Comparison of ENCODE assay signal across 13 cellular contexts in the genomic region with DNA sequence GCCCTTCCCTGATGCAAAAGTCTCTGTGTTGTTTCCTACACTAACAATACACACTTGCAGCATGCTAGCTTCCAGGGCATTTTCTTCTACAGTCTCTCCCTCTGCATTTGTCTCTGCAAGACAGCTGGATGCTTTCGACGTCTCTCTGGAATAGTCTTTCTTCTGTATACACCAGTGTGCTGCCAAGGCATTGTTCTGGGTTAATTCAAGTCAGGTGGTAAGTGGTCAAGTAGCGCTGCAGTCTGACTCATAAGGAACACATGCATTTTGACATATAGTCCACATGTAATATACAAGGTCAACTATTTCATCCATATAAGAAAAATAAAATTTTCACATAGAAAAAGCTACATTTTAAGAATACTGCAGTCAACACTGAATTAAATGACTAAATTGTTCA.
DNase-seq lines count a peak whose midpoint lies in the region; TF ChIP-seq lines count a peak whose summit lies in the region.
"Had no signal": no experiment of that assay in that cellular context is flagged by ENCODE, and none has a peak within 500 bp of the region (broad histone marks: within the 10 kb centered on the region; RNA-seq: fewer than 3 reads in every experiment).

No MANE protein-coding gene starts in this region.

- peak overlapping the region in 2 of 3 experiments; percentile 75 to 90 for H3K27ac Mint-ChIP-seq in nephron

- TF ChIP-seq CTCF in SK-N-SH (IDR thresholded peaks at IDR 0.05), result no peak
- TF ChIP-seq CTCF in nephron (IDR thresholded peaks at IDR 0.05; ENCODE audit: unreplicated experiment in 3 of 3), result no peak

- peak overlapping the region; percentile 61; the same call in 1 of the 2 replicates for H3K4me2 ChIP-seq in SK-N-SH

- POLR2A ChIA-PET in SK-N-SH (lab: Yijun Ruan, JAX), result no interaction called here

- H4K20me1 ChIP-seq in SK-N-SH (ENCODE audit: insufficient read depth), result no peaks in the 10 kb centered on the region

- intact Hi-C loops in head of caudate nucleus (cut with DNase I), result no loop called here

- H3K9me2 ChIP-seq in SK-N-SH, result no peaks in the 10 kb centered on the region

- peaks cover 61% of the 10 kb centered on the region for H3F3A ChIP-seq in SK-N-SH (replicated peaks; ENCODE audit: insufficient read depth)

- no peak overlapping the region for H3K4me3 Mint-ChIP-seq in nephron

- H3K4me3 ChIP-seq in SK-N-SH (ENCODE audit: low read depth in 2 of 2, low read length in 1 of 2), result no peak overlapping the region
- H3K4me3 ChIP-seq: cardiac muscle cell had no signal

- peaks cover 44 to 73% of the 10 kb centered on the region in 2 experiments for H3K36me3 ChIP-seq in SK-N-SH (replicated peaks in 1 of 2; ENCODE audit: control insufficient read depth in 1 of 2, insufficient read depth in 2 of 2, low read length in 1 of 2)
- H3K36me3 ChIP-seq: cardiac muscle cell had no signal

- peak overlapping the region; percentile 95 to 98 for H3K27ac ChIP-seq in SK-N-SH (ENCODE audit: low read depth in 2 of 2, low read length in 1 of 2)
- H3K27ac ChIP-seq: cardiac muscle cell had no signal

- H3K9me3 Mint-ChIP-seq in nephron, result no peaks in the 10 kb centered on the region

- no peaks in the 10 kb centered on the region for H3K9me3 ChIP-seq in SK-N-SH

- CTCF ChIA-PET in SK-N-SH (lab: Yijun Ruan, JAX), result interaction anchor here (1.1 to 2.8 kb wide), 5 partner anchors 10 to 490 kb away, joined by 3 to 7 read pairs (median 4); no protein-coding TSS in a partner anchor

- 9% methylated on average over 3 of the region's 3 CpGs for WGBS in SK-N-SH (ENCODE audit: low lambda C conversion rate)

- H3K36me3 Mint-ChIP-seq in nephron (ENCODE audit: low read depth), result no peaks in the 10 kb centered on the region

- no peaks in the 10 kb centered on the region for H3K27me3 ChIP-seq in SK-N-SH (ENCODE audit: insufficient read depth)

- H3K4me1 ChIP-seq in SK-N-SH (ENCODE audit: control insufficient read depth in 1 of 2, insufficient read depth in 2 of 2, low read depth in 1 of 2, low read length in 1 of 2), result peaks cover 29 to 56% of the 10 kb centered on the region in 2 experiments

- peaks cover 31% of the 10 kb centered on the region for H3K79me2 ChIP-seq in SK-N-SH (ENCODE audit: insufficient read depth)

- no peak overlapping the region for H2AFZ ChIP-seq in SK-N-SH (ENCODE audit: low read depth)

- H3K27me3 Mint-ChIP-seq in nephron (ENCODE audit: low read depth), result peaks cover 10% of the 10 kb centered on the region

- H3K4me1 Mint-ChIP-seq in nephron, result peaks cover 46% of the 10 kb centered on the region

- DNase-seq in EL (peak; percentile 76), SK-N-SH (no peak), fibroblast of gingiva (ENCODE audit: low read depth) (peak; percentile 92), GOT3 (lab: John Stamatoyannopoulos, UW) (no peak), head of caudate nucleus (no peak), NCI-H2107 treated with DMSO at 0.1 percent for 48 hours (lab: John Stamatoyannopoulos, UW; ENCODE audit: unreplicated experiment) (no peak)
- no peak for DNase-seq in stimulated activated CD4-positive, alpha-beta T cell treated with anti-CD3 and anti-CD28 coated beads, Interleukin-2, amount 100 ng/mL, for 48 hours
- DNase-seq: activated effector memory CD4-positive, alpha-beta T cell treated with anti-CD3 and anti-CD28 coated beads, Interleukin-2, amount 50 U/mL, for 16 hours; Calu3; NCI-H2227 treated with DMSO at 0.1 percent for 48 hours; SHP77 had no signal

- peak in 1 of 2 experiments; percentile 76; a peak in 1 of 4 replicates for TF ChIP-seq EP300 in SK-N-SH (IDR thresholded peaks at IDR 0.05; ENCODE audit: borderline replicate concordance in 1 of 2, low read depth in 1 of 2, low read length in 1 of 2)

- TF ChIP-seq RAD21 in SK-N-SH (IDR thresholded peaks at IDR 0.05; ENCODE audit: low read length), result no peak

- H3K9ac ChIP-seq in SK-N-SH, result 0 out of 2 replicates have a peak overlapping the region, but pooled peaks have one; percentile 8

TF ChIP-seq in SK-N-SH, 30 proteins besides CTCF, POLR2A, EP300 and RAD21 (continues in another document):
- TF ChIP-seq MXI1 (IDR thresholded peaks at IDR 0.05; ENCODE audit: low read depth, low read length) (no peak), TCF12 (IDR thresholded peaks at IDR 0.05) (peak; percentile 94), FOXJ3 (CRISPR knock-in tag; IDR thresholded peaks at IDR 0.05) (no peak), RCOR1 (IDR thresholded peaks at IDR 0.05; ENCODE audit: low read length) (no peak), MEF2A (IDR thresholded peaks at IDR 0.05; ENCODE audit: borderline replicate concordance, low read depth) (no peak), POLR2AphosphoS5 (IDR thresholded peaks at IDR 0.05; ENCODE audit: low read depth, low read length) (peak; percentile 51; the same call in 1 of the 2 replicates), FOXM1 (IDR thresholded peaks at IDR 0.05; ENCODE audit: low read depth) (0 out of 2 replicates have a peak, but pooled peaks have one; percentile 46), GATA2 (CRISPR knock-in tag; IDR thresholded peaks at IDR 0.05) (no peak), TAF1 (IDR thresholded peaks at IDR 0.05; ENCODE audit: borderline replicate concordance, low read depth, low read length) (no peak), SIN3A (IDR thresholded peaks at IDR 0.05; ENCODE audit: borderline replicate concordance, low read depth, low read length) (0 out of 2 replicates have a peak, but pooled peaks have one; percentile 15), RXRA (IDR thresholded peaks at IDR 0.05; ENCODE audit: borderline replicate concordance, low read depth) (peak; percentile 63; the same call in 1 of the 2 replicates), GABPA (IDR thresholded peaks at IDR 0.05; ENCODE audit: low read depth) (no peak), NFIC (IDR thresholded peaks at IDR 0.05; ENCODE audit: borderline replicate concordance) (peak; percentile 67), RFX5 (IDR thresholded peaks at IDR 0.05; ENCODE audit: low read length) (no peak), CHD2 (IDR thresholded peaks at IDR 0.05; ENCODE audit: low read length, partially characterized antibody) (no peak)
- TF ChIP-seq, protein P1, sequence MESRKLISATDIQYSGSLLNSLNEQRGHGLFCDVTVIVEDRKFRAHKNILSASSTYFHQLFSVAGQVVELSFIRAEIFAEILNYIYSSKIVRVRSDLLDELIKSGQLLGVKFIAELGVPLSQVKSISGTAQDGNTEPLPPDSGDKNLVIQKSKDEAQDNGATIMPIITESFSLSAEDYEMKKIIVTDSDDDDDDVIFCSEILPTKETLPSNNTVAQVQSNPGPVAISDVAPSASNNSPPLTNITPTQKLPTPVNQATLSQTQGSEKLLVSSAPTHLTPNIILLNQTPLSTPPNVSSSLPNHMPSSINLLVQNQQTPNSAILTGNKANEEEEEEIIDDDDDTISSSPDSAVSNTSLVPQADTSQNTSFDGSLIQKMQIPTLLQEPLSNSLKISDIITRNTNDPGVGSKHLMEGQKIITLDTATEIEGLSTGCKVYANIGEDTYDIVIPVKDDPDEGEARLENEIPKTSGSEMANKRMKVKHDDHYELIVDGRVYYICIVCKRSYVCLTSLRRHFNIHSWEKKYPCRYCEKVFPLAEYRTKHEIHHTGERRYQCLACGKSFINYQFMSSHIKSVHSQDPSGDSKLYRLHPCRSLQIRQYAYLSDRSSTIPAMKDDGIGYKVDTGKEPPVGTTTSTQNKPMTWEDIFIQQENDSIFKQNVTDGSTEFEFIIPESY (IDR thresholded peaks at IDR 0.05; ENCODE audit: borderline replicate concordance, low read depth), result no peak
- TF ChIP-seq, protein P2, sequence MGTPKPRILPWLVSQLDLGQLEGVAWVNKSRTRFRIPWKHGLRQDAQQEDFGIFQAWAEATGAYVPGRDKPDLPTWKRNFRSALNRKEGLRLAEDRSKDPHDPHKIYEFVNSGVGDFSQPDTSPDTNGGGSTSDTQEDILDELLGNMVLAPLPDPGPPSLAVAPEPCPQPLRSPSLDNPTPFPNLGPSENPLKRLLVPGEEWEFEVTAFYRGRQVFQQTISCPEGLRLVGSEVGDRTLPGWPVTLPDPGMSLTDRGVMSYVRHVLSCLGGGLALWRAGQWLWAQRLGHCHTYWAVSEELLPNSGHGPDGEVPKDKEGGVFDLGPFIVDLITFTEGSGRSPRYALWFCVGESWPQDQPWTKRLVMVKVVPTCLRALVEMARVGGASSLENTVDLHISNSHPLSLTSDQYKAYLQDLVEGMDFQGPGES (IDR thresholded peaks at IDR 0.05; ENCODE audit: low read depth, low read length), result no peak
- TF ChIP-seq, protein P3, sequence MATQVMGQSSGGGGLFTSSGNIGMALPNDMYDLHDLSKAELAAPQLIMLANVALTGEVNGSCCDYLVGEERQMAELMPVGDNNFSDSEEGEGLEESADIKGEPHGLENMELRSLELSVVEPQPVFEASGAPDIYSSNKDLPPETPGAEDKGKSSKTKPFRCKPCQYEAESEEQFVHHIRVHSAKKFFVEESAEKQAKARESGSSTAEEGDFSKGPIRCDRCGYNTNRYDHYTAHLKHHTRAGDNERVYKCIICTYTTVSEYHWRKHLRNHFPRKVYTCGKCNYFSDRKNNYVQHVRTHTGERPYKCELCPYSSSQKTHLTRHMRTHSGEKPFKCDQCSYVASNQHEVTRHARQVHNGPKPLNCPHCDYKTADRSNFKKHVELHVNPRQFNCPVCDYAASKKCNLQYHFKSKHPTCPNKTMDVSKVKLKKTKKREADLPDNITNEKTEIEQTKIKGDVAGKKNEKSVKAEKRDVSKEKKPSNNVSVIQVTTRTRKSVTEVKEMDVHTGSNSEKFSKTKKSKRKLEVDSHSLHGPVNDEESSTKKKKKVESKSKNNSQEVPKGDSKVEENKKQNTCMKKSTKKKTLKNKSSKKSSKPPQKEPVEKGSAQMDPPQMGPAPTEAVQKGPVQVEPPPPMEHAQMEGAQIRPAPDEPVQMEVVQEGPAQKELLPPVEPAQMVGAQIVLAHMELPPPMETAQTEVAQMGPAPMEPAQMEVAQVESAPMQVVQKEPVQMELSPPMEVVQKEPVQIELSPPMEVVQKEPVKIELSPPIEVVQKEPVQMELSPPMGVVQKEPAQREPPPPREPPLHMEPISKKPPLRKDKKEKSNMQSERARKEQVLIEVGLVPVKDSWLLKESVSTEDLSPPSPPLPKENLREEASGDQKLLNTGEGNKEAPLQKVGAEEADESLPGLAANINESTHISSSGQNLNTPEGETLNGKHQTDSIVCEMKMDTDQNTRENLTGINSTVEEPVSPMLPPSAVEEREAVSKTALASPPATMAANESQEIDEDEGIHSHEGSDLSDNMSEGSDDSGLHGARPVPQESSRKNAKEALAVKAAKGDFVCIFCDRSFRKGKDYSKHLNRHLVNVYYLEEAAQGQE (IDR thresholded peaks at IDR 0.05; ENCODE audit: low read depth, low read length), result 0 out of 2 replicates have a peak, but pooled peaks have one; percentile 17

Comparison
In these comparisons a context has a peak if more than half of its experiments do, and no peak if none do; other contexts are left out.
1. DNase-seq: peak in EL (single experiment) and fibroblast of gingiva (single experiment); none in SK-N-SH (single experiment), GOT3 (single experiment), head of caudate nucleus (0 of 42), stimulated activated CD4-positive, alpha-beta T cell treated with anti-CD3 and anti-CD28 coated beads, Interleukin-2, amount 100 ng/mL, for 48 hours (0 of 2) and NCI-H2107 treated with DMSO at 0.1 percent for 48 hours (single experiment).